In the genomic region with DNA sequence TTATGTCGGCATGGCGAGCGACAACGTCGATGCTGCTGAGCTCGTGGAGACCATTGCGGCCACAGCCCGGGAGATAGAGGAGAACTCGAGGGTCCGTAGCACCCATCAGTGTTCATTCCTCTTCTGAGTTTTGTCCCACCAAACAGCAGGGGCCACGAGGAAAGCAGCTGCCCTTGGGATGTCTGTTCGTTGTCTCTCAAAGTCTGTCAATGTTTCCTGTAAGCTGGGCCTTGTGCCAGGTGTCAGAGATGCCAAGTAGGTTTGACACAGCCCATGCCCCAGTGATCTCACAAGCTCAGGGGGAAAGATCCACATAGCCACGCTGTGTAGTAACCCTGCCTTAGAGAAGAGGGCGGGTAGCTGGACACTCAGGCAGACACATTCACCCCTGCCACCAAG, we compare ENCODE assay signal across 20 cellular contexts. TPM values are rescaled to one million over a fixed set of nuclear protein-coding genes. Genes with fewer than 3 reads are reported as not detected.
DNase-seq lines count a peak whose midpoint lies in the region; ATAC-seq, FAIRE-seq and TF ChIP-seq lines count a peak whose summit lies in the region.
"Had no signal": no experiment of that assay in that cellular context is flagged by ENCODE, and none has a peak within 500 bp of the region (broad histone marks: within the 10 kb centered on the region; RNA-seq: fewer than 3 reads in every experiment).

No MANE protein-coding gene starts in this region.

- DNase-seq in ACHN (peak; percentile 86), RCC 7860 (ENCODE audit: low spot score) (no peak), cardiac muscle cell (ENCODE audit: low read depth in 1 of 2, low spot score in 1 of 2) (peak in 1 of 2 donors; percentile 48), lung (ENCODE audit: low spot score) (no peak), DMS 273 (lab: John Stamatoyannopoulos, UW; ENCODE audit: unreplicated experiment) (no peak), lower lobe of right lung (no peak)
- DNase-seq in activated CD4-positive, alpha-beta T cell treated with anti-CD3 and anti-CD28 coated beads, Interleukin-2, amount 50 U/mL, for 48 hours: no peak
- DNase-seq: activated CD4-positive, alpha-beta memory T cell treated with anti-CD3 and anti-CD28 coated beads, Interleukin-2, amount 10 ng/mL, durations not matched to agents 7 days and 5 days; activated naive CD8-positive, alpha-beta T cell treated with anti-CD3 and anti-CD28 coated beads for 36 hours; activated T-cell treated with anti-CD3 and anti-CD28 coated beads, Interleukin-2, amount 50 U/mL, for 48 hours; cortex of kidney; gastrocnemius medialis; H7; MG63; natural killer cell; NCI-H1436 treated with DMSO at 0.1 percent for 48 hours; NCI-H774; psoas muscle had no signal

- H3K9me3 ChIP-seq in cardiac muscle cell (ENCODE audit: low read depth): no peaks in the 10 kb centered on the region
- H3K9me3 ChIP-seq in lung (ENCODE audit: control insufficient read depth in 2 of 2, insufficient read depth in 1 of 2, low read length in 1 of 2): no peaks in the 10 kb centered on the region
- no peaks in the 10 kb centered on the region for H3K9me3 ChIP-seq in lower lobe of right lung
- H3K9me3 ChIP-seq: gastrocnemius medialis, MG63, psoas muscle, tibial nerve had no signal

- no peak for TF ChIP-seq CTCF in cardiac muscle cell (IDR thresholded peaks at IDR 0.05; ENCODE audit: low read depth, low read length)
- TF ChIP-seq CTCF in lung (IDR thresholded peaks at IDR 0.05; ENCODE audit: control extremely low read depth, extremely low read depth): no peak
- no peak for TF ChIP-seq CTCF in lower lobe of right lung (IDR thresholded peaks at IDR 0.05)

- peak; percentile 16 for FAIRE-seq in RCC 7860 (lab: Jason Lieb, UNC)

- intact Hi-C loops in lower lobe of right lung (cut with DNase I): no loop called here

- H3K27ac ChIP-seq in cardiac muscle cell (peak overlapping the region; percentile 52), lung (ENCODE audit: low read depth in 1 of 2, low read length in 1 of 2) (peak overlapping the region; percentile 6 to 47), lower lobe of right lung (no peak overlapping the region)
- H3K27ac ChIP-seq: gastrocnemius medialis, psoas muscle, tibial nerve had no signal

- H3K27me3 ChIP-seq in cardiac muscle cell (no peaks in the 10 kb centered on the region), lung (ENCODE audit: control insufficient read depth, insufficient read depth) (no peaks in the 10 kb centered on the region), lower lobe of right lung (ENCODE audit: low read depth) (no peaks in the 10 kb centered on the region)
- H3K27me3 ChIP-seq: gastrocnemius medialis, MG63, tibial nerve had no signal

- peaks cover 63% of the 10 kb centered on the region for H3K36me3 ChIP-seq in cardiac muscle cell
- H3K36me3 ChIP-seq in lung (ENCODE audit: control insufficient read depth in 2 of 2, insufficient read depth in 2 of 2, low read length in 2 of 2): peaks cover 11 to 62% of the 10 kb centered on the region in 2 donors
- peaks cover 100% of the 10 kb centered on the region for H3K36me3 ChIP-seq in lower lobe of right lung

- WGBS in lung, 2 donors: 81 to 89% methylated on average over 14 of the region's 14 CpGs

- no peaks in the 10 kb centered on the region for H3K4me1 ChIP-seq in cardiac muscle cell (ENCODE audit: low read depth)
- no peaks in the 10 kb centered on the region for H3K4me1 ChIP-seq in lung (ENCODE audit: control insufficient read depth in 2 of 2, insufficient read depth in 2 of 2, low read length in 2 of 2)
- peaks cover 3% of the 10 kb centered on the region for H3K4me1 ChIP-seq in lower lobe of right lung
- H3K4me1 ChIP-seq: psoas muscle had no signal

- ATAC-seq in lung (ENCODE audit: insufficient read depth, low FRiP score): no peak
- ATAC-seq in GM21576 (IDR thresholded peaks at IDR 0.05; ENCODE audit: unreplicated experiment): no peak
- ATAC-seq in lower lobe of right lung: no peak
- ATAC-seq: gastrocnemius medialis, natural killer cell had no signal

- in situ Hi-C loops in ACHN (cut with HindIII; ENCODE audit: low pct_ligation_motif_present, low pct_unique_long_range_greater_than_20kb, low sequenced_read_pairs): no loop called here

- H3K4me3 ChIP-seq in cardiac muscle cell: no peak overlapping the region
- H3K4me3 ChIP-seq in lung: no peak overlapping the region
- H3K4me3 ChIP-seq in lower lobe of right lung: no peak overlapping the region
- H3K4me3 ChIP-seq: gastrocnemius medialis, MG63, psoas muscle, tibial nerve had no signal

RNA-seq across cellular contexts. Expression of gene NTAN1, which starts 22.6 kb away (rescaled TPM):
- total RNA-seq in cardiac muscle cell (33.4 and 41.0 TPM in 2 replicates), lung (10 to 100 TPM; 24.4 to 28.1 TPM), lower lobe of right lung (40.7 TPM)
- polyA plus RNA-seq in cardiac muscle cell (42.7 and 68.6 TPM in 2 replicates), lung (10 to 100 TPM; 31.0 to 34.3 TPM)

RNA-seq across cellular contexts. Expression of gene PDXDC1, which starts 58.5 kb away (rescaled TPM):
- total RNA-seq in cardiac muscle cell: 73.8 and 77.6 TPM in 2 replicates
- 84.6 and 99.8 TPM in 2 replicates for polyA plus RNA-seq in cardiac muscle cell
- 100 to 1,000 TPM in 1 of 2 donors, 10 to 100 TPM in 1; 88.1 to 109 TPM for total RNA-seq in lung
- polyA plus RNA-seq in lung: 10 to 100 TPM; 35.7 to 51.1 TPM
- total RNA-seq in lower lobe of right lung: 103 TPM
